21 cellular contexts compared by ENCODE assay signal in genomic region chr4:101277661-101278060, GRCh38.
DNase-seq lines count a peak whose midpoint lies in the region; ATAC-seq, FAIRE-seq and TF ChIP-seq lines count a peak whose summit lies in the region.
"Had no signal": no experiment of that assay in that cellular context is flagged by ENCODE, and none has a peak within 500 bp of the region (broad histone marks: within the 10 kb centered on the region; RNA-seq: fewer than 3 reads in every experiment).

No MANE protein-coding gene starts in this region.

- H3K27me3 Mint-ChIP-seq in activated CD4-positive, alpha-beta T cell treated with anti-CD3 and anti-CD28 coated beads, Interleukin-2, amount 10 ng/mL, durations not matched to agents 7 days and 5 days: no peaks in the 10 kb centered on the region
- H3K27me3 Mint-ChIP-seq: activated naive CD8-positive, alpha-beta T cell treated with anti-CD3 and anti-CD28 coated beads, Interleukin-2, amount 50 U/mL, for 24 hours; activated T-cell treated with anti-CD3 and anti-CD28 coated beads, Interleukin-2, amount 50 U/mL, for 24 hours; progenitor cell of endocrine pancreas had no signal

- POLR2A ChIA-PET in AG04450 (lab: Yijun Ruan, JAX): interaction anchor here (0.7 kb wide), 1 partner anchor 69 kb away, joined by 11 read pairs; no protein-coding TSS in a partner anchor
- POLR2A ChIA-PET in activated CD4-positive, alpha-beta T cell treated with anti-CD3 and anti-CD28 coated beads, Interleukin-2, amount 10 ng/mL, durations not matched to agents 7 days and 5 days (lab: Charles Lee): no interaction called here

- peaks cover 5% of the 10 kb centered on the region for H3K9me3 Mint-ChIP-seq in activated CD4-positive, alpha-beta T cell treated with anti-CD3 and anti-CD28 coated beads, Interleukin-2, amount 10 ng/mL, durations not matched to agents 7 days and 5 days
- H3K9me3 Mint-ChIP-seq: activated naive CD8-positive, alpha-beta T cell treated with anti-CD3 and anti-CD28 coated beads, Interleukin-2, amount 50 U/mL, for 24 hours; activated T-cell treated with anti-CD3 and anti-CD28 coated beads, Interleukin-2, amount 50 U/mL, for 24 hours had no signal

- H3K27ac ChIP-seq in AG04450 (ENCODE audit: low read depth, low read length) (no peak overlapping the region), gastrocnemius medialis (no peak overlapping the region), tibial artery (no peak overlapping the region)
- H3K27ac ChIP-seq: coronary artery, epithelial cell of prostate, HL-60, left ventricle myocardium inferior, SJSA1 had no signal

- H3K36me3 ChIP-seq in bronchial epithelial cell (ENCODE audit: control insufficient read depth, insufficient read depth, low read length): no peaks in the 10 kb centered on the region
- no peaks in the 10 kb centered on the region for H3K36me3 ChIP-seq in gastrocnemius medialis
- H3K36me3 ChIP-seq in tibial artery: no peaks in the 10 kb centered on the region
- H3K36me3 ChIP-seq: left ventricle myocardium inferior, SJSA1 had no signal

- intact Hi-C loops in gastrocnemius medialis (cut with DNase I; ENCODE audit: low total_unique reads): no loop called here
- intact Hi-C loops in tibial artery (cut with DNase I; ENCODE audit: low total_unique reads): no loop called here

- H3K27me3 ChIP-seq in AG04450 (ENCODE audit: control insufficient read depth, insufficient read depth, low read length) (no peaks in the 10 kb centered on the region), bronchial epithelial cell (ENCODE audit: control insufficient read depth, insufficient read depth, low read length) (no peaks in the 10 kb centered on the region), gastrocnemius medialis (no peaks in the 10 kb centered on the region), tibial artery (no peaks in the 10 kb centered on the region)
- H3K27me3 ChIP-seq: SJSA1 had no signal

- TF ChIP-seq POLR2A in gastrocnemius medialis (IDR thresholded peaks at IDR 0.05): no peak

- no peak for TF ChIP-seq CTCF in AG04450 (IDR thresholded peaks at IDR 0.05; ENCODE audit: low read depth, low read length)
- no peak for TF ChIP-seq CTCF in bronchial epithelial cell (IDR thresholded peaks at IDR 0.05; ENCODE audit: insufficient read depth, low read length, severe bottlenecking)
- TF ChIP-seq CTCF in gastrocnemius medialis (IDR thresholded peaks at IDR 0.05 in 4 of 5, conservative IDR thresholded peaks at IDR 0.05 in 1 of 5): no peak
- TF ChIP-seq CTCF in tibial artery (IDR thresholded peaks at IDR 0.05): no peak

- FAIRE-seq in bronchial epithelial cell (lab: Jason Lieb, UNC): no peak

- in situ Hi-C loops in gastrocnemius medialis (cut with MboI; ENCODE audit: low sequenced_read_pairs in 4 of 4): no loop called here

- H3K4me1 ChIP-seq in gastrocnemius medialis (peaks cover 16 to 41% of the 10 kb centered on the region in 2 donors), tibial artery (peaks cover 0 to 26% (median 0%) of the 10 kb centered on the region in 4 donors)

- CTCF ChIA-PET in AG04450 (lab: Charles Lee): interaction anchor here (0.6 kb wide), 2 partner anchors 22 to 778 kb away, joined by 5 to 6 read pairs; no protein-coding TSS in a partner anchor
- CTCF ChIA-PET in activated CD4-positive, alpha-beta T cell treated with anti-CD3 and anti-CD28 coated beads, Interleukin-2, amount 10 ng/mL, durations not matched to agents 7 days and 5 days (lab: Charles Lee): no interaction called here

- no peaks in the 10 kb centered on the region for H3K9me3 ChIP-seq in AG04450 (ENCODE audit: control insufficient read depth, insufficient read depth, low read length)
- no peaks in the 10 kb centered on the region for H3K9me3 ChIP-seq in gastrocnemius medialis
- H3K9me3 ChIP-seq in tibial artery: no peaks in the 10 kb centered on the region
- H3K9me3 ChIP-seq: left ventricle myocardium inferior, SJSA1 had no signal

- ATAC-seq in gastrocnemius medialis: no peak
- ATAC-seq: activated naive CD8-positive, alpha-beta T cell treated with anti-CD3 and anti-CD28 coated beads, Interleukin-2, amount 50 U/mL, for 24 hours had no signal

- DNase-seq in AG04450 (ENCODE audit: low read depth, low spot score): peak; percentile 18
- peak; percentile 65 for DNase-seq in LHCN-M2 (ENCODE audit: low read depth)
- DNase-seq in bronchial epithelial cell (ENCODE audit: low read depth): peak; percentile 55
- peak; percentile 23 for DNase-seq in kidney glomerular epithelial cell (lab: John Stamatoyannopoulos, UW)
- DNase-seq in NCI-H1436 (lab: John Stamatoyannopoulos, UW): no peak
- no peak for DNase-seq in gastrocnemius medialis
- DNase-seq in tibial artery: no peak
- DNase-seq in activated CD4-positive, alpha-beta T cell treated with anti-CD3 and anti-CD28 coated beads, Interleukin-2, amount 10 ng/mL, durations not matched to agents 7 days and 5 days: no peak
- DNase-seq: activated naive CD8-positive, alpha-beta T cell treated with anti-CD3 and anti-CD28 coated beads, Interleukin-2, amount 50 U/mL, for 24 hours; activated T-cell treated with anti-CD3 and anti-CD28 coated beads, Interleukin-2, amount 50 U/mL, for 24 hours; DMS153; hypothalamus; left ventricle myocardium inferior; NCI-H1436 treated with DMSO at 0.1 percent for 48 hours; NCI-H345; stimulated activated naive CD4-positive, alpha-beta T cell treated with Interleukin-2 at 50 U/mL for 16 hours had no signal

- H3K4me3 Mint-ChIP-seq in activated CD4-positive, alpha-beta T cell treated with anti-CD3 and anti-CD28 coated beads, Interleukin-2, amount 10 ng/mL, durations not matched to agents 7 days and 5 days: no peak overlapping the region
- H3K4me3 Mint-ChIP-seq: activated naive CD8-positive, alpha-beta T cell treated with anti-CD3 and anti-CD28 coated beads, Interleukin-2, amount 50 U/mL, for 24 hours; activated T-cell treated with anti-CD3 and anti-CD28 coated beads, Interleukin-2, amount 50 U/mL, for 24 hours had no signal

- H3K36me3 Mint-ChIP-seq in activated CD4-positive, alpha-beta T cell treated with anti-CD3 and anti-CD28 coated beads, Interleukin-2, amount 10 ng/mL, durations not matched to agents 7 days and 5 days (ENCODE audit: low read depth): peaks cover 5% of the 10 kb centered on the region

- H3K27ac Mint-ChIP-seq in activated CD4-positive, alpha-beta T cell treated with anti-CD3 and anti-CD28 coated beads, Interleukin-2, amount 10 ng/mL, durations not matched to agents 7 days and 5 days: no peak overlapping the region
- H3K27ac Mint-ChIP-seq: activated naive CD8-positive, alpha-beta T cell treated with anti-CD3 and anti-CD28 coated beads, Interleukin-2, amount 50 U/mL, for 24 hours; activated T-cell treated with anti-CD3 and anti-CD28 coated beads, Interleukin-2, amount 50 U/mL, for 24 hours; progenitor cell of endocrine pancreas had no signal

- peaks cover 21% of the 10 kb centered on the region for H3K4me1 Mint-ChIP-seq in activated CD4-positive, alpha-beta T cell treated with anti-CD3 and anti-CD28 coated beads, Interleukin-2, amount 10 ng/mL, durations not matched to agents 7 days and 5 days

- no peak overlapping the region for H3K4me3 ChIP-seq in AG04450 (ENCODE audit: low read depth, low read length)
- H3K4me3 ChIP-seq in bronchial epithelial cell (ENCODE audit: low read depth, low read length): no peak overlapping the region
- H3K4me3 ChIP-seq in gastrocnemius medialis: no peak overlapping the region
- no peak overlapping the region for H3K4me3 ChIP-seq in tibial artery
- H3K4me3 ChIP-seq: coronary artery, left ventricle myocardium inferior, SJSA1 had no signal

Comparison
In these comparisons a context has a peak if more than half of its experiments do, and no peak if none do; other contexts are left out.
1. DNase-seq: peak in AG04450 (single experiment), LHCN-M2 (single experiment), bronchial epithelial cell (single experiment) and kidney glomerular epithelial cell (single experiment); none in NCI-H1436 (single experiment), gastrocnemius medialis (0 of 2), tibial artery (0 of 2) and activated CD4-positive, alpha-beta T cell treated with anti-CD3 and anti-CD28 coated beads, Interleukin-2, amount 10 ng/mL, durations not matched to agents 7 days and 5 days (single experiment).